In the genomic region with DNA sequence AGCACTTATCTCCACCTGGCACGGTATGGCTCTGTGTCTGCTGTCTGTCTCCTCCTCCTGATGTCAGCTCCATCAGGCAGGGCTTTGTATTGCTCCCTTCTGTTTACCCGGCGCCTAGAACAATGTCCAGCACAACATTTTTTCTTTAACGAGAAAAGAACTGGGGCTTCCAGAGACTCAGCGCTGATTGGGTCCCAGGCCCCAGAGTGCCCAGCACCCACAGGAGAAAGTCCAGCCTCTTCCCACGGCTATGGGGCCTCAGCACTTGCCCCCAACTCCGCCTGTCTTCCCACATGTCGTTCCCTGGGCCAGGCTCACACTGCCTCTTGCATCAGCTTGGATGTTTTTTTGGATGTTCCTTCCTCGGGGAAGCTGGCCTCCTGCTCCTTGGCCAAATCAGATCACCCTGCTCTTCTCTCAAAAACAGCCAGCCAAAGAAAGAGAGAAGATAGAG, we compare ENCODE assay signal across 1 cellular context.
TF ChIP-seq lines count a peak whose summit lies in the region.

No MANE protein-coding gene starts in this region.

TF ChIP-seq in HepG2, 621 proteins besides CTCF, POLR2A, EP300 and RAD21 (continued from another document and continues in another):
- TF ChIP-seq PHF5A (CRISPR knock-in tag; IDR thresholded peaks at IDR 0.05; ENCODE audit: low read depth, unreplicated experiment) (no peak), BRCA1 (CRISPR knock-in tag; IDR thresholded peaks at IDR 0.05) (no peak), HNRNPH1 (optimal IDR thresholded peaks at IDR 0.05; ENCODE audit: low read depth, low read length) (no peak), KDM2A (CRISPR knock-in tag; IDR thresholded peaks at IDR 0.05; ENCODE audit: borderline replicate concordance, low read depth) (no peak), MZF1 (CRISPR knock-in tag; IDR thresholded peaks at IDR 0.05; ENCODE audit: borderline replicate concordance) (no peak), ZNF883 (CRISPR knock-in tag; IDR thresholded peaks at IDR 0.05; ENCODE audit: not compliant biosample characterization) (no peak), SNAI1 (CRISPR knock-in tag; IDR thresholded peaks at IDR 0.05; ENCODE audit: borderline replicate concordance) (no peak), ZNF788 (CRISPR knock-in tag; IDR thresholded peaks at IDR 0.05; ENCODE audit: borderline replicate concordance) (peak; percentile 17; the same call in 1 of the 2 replicates), NCOR1 (IDR thresholded peaks at IDR 0.05; ENCODE audit: borderline replicate concordance, low read length) (peak; percentile 24; the same call in 1 of the 2 replicates), HMGA1 (CRISPR knock-in tag; conservative IDR thresholded peaks at IDR 0.05) (no peak), ZSCAN22 (CRISPR knock-in tag; IDR thresholded peaks at IDR 0.05) (no peak), FOSL1 (CRISPR knock-in tag; IDR thresholded peaks at IDR 0.05; ENCODE audit: borderline replicate concordance) (no peak), NFKBIZ (CRISPR knock-in tag; IDR thresholded peaks at IDR 0.05) (no peak), KDM1A (CRISPR knock-in tag; IDR thresholded peaks at IDR 0.05) (no peak), MBNL3 (CRISPR knock-in tag; conservative IDR thresholded peaks at IDR 0.05) (no peak), ZFY (CRISPR knock-in tag; IDR thresholded peaks at IDR 0.05) (peak; percentile 70), ISL2 (CRISPR knock-in tag; IDR thresholded peaks at IDR 0.05) (peak; percentile 77; the same call in 1 of the 2 replicates), ZNF777 (CRISPR knock-in tag; IDR thresholded peaks at IDR 0.05) (no peak), FOXK2 (IDR thresholded peaks at IDR 0.05) (no peak), DNMT3B (CRISPR knock-in tag; conservative IDR thresholded peaks at IDR 0.05) (0 out of 2 replicates have a peak, but pooled peaks have one; percentile 28), KDM6A (CRISPR knock-in tag; IDR thresholded peaks at IDR 0.05; ENCODE audit: low read depth) (peak; percentile 67), SP1 (IDR thresholded peaks at IDR 0.05) (no peak), SP1 (CRISPR knock-in tag; IDR thresholded peaks at IDR 0.05) (no peak), NFYB (CRISPR knock-in tag; IDR thresholded peaks at IDR 0.05) (peak; percentile 59), NR2F1 (CRISPR knock-in tag; IDR thresholded peaks at IDR 0.05) (no peak)
- TF ChIP-seq, protein P1, sequence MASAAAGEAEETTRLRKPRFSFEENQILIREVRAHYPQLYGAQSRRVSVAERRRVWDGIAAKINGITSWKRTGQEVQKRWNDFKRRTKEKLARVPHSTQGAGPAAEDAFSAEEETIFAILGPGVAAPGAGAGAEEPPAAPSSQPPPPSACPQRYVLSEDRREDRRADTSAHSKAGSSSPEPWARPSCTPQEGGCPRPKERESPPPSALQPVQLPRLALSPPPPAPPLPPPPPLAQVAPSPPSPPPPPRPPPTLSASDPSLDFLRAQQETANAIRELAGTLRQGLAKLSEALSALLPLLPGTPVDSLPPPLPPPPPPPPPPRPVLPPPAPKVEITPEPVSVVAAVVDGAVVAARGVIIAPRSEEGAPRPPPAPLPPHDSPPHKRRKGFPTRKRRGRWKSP (CRISPR knock-in tag; IDR thresholded peaks at IDR 0.05), result no peak; the same call in 1 of the 2 replicates
- TF ChIP-seq, protein P2, sequence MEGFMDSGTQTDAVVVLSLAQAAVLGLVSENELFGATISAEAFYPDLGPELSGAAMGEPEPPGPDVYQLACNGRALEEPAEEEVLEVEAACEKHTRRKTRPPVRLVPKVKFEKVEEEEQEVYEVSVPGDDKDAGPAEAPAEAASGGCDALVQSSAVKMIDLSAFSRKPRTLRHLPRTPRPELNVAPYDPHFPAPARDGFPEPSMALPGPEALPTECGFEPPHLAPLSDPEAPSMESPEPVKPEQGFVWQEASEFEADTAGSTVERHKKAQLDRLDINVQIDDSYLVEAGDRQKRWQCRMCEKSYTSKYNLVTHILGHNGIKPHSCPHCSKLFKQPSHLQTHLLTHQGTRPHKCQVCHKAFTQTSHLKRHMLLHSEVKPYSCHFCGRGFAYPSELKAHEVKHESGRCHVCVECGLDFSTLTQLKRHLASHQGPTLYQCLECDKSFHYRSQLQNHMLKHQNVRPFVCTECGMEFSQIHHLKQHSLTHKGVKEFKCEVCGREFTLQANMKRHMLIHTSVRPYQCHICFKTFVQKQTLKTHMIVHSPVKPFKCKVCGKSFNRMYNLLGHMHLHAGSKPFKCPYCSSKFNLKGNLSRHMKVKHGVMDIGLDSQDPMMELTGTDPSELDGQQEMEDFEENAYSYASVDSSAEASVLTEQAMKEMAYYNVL (CRISPR knock-in tag; IDR thresholded peaks at IDR 0.05; ENCODE audit: borderline replicate concordance), result peak; percentile 42; the same call in 1 of the 2 replicates
- TF ChIP-seq, protein P3, sequence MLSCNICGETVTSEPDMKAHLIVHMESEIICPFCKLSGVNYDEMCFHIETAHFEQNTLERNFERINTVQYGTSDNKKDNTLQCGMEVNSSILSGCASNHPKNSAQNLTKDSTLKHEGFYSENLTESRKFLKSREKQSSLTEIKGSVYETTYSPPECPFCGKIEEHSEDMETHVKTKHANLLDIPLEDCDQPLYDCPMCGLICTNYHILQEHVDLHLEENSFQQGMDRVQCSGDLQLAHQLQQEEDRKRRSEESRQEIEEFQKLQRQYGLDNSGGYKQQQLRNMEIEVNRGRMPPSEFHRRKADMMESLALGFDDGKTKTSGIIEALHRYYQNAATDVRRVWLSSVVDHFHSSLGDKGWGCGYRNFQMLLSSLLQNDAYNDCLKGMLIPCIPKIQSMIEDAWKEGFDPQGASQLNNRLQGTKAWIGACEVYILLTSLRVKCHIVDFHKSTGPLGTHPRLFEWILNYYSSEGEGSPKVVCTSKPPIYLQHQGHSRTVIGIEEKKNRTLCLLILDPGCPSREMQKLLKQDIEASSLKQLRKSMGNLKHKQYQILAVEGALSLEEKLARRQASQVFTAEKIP (CRISPR knock-in tag; IDR thresholded peaks at IDR 0.05; ENCODE audit: borderline replicate concordance), result no peak
- TF ChIP-seq, protein P4, sequence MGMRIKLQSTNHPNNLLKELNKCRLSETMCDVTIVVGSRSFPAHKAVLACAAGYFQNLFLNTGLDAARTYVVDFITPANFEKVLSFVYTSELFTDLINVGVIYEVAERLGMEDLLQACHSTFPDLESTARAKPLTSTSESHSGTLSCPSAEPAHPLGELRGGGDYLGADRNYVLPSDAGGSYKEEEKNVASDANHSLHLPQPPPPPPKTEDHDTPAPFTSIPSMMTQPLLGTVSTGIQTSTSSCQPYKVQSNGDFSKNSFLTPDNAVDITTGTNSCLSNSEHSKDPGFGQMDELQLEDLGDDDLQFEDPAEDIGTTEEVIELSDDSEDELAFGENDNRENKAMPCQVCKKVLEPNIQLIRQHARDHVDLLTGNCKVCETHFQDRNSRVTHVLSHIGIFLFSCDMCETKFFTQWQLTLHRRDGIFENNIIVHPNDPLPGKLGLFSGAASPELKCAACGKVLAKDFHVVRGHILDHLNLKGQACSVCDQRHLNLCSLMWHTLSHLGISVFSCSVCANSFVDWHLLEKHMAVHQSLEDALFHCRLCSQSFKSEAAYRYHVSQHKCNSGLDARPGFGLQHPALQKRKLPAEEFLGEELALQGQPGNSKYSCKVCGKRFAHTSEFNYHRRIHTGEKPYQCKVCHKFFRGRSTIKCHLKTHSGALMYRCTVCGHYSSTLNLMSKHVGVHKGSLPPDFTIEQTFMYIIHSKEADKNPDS (CRISPR knock-in tag; IDR thresholded peaks at IDR 0.05), result no peak
- TF ChIP-seq, protein P5, sequence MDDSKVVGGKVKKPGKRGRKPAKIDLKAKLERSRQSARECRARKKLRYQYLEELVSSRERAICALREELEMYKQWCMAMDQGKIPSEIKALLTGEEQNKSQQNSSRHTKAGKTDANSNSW (CRISPR knock-in tag; IDR thresholded peaks at IDR 0.05; ENCODE audit: borderline replicate concordance), result no peak
- TF ChIP-seq, protein P6, sequence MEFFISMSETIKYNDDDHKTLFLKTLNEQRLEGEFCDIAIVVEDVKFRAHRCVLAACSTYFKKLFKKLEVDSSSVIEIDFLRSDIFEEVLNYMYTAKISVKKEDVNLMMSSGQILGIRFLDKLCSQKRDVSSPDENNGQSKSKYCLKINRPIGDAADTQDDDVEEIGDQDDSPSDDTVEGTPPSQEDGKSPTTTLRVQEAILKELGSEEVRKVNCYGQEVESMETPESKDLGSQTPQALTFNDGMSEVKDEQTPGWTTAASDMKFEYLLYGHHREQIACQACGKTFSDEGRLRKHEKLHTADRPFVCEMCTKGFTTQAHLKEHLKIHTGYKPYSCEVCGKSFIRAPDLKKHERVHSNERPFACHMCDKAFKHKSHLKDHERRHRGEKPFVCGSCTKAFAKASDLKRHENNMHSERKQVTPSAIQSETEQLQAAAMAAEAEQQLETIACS (CRISPR knock-in tag; IDR thresholded peaks at IDR 0.05), result no peak
- TF ChIP-seq, protein P7, sequence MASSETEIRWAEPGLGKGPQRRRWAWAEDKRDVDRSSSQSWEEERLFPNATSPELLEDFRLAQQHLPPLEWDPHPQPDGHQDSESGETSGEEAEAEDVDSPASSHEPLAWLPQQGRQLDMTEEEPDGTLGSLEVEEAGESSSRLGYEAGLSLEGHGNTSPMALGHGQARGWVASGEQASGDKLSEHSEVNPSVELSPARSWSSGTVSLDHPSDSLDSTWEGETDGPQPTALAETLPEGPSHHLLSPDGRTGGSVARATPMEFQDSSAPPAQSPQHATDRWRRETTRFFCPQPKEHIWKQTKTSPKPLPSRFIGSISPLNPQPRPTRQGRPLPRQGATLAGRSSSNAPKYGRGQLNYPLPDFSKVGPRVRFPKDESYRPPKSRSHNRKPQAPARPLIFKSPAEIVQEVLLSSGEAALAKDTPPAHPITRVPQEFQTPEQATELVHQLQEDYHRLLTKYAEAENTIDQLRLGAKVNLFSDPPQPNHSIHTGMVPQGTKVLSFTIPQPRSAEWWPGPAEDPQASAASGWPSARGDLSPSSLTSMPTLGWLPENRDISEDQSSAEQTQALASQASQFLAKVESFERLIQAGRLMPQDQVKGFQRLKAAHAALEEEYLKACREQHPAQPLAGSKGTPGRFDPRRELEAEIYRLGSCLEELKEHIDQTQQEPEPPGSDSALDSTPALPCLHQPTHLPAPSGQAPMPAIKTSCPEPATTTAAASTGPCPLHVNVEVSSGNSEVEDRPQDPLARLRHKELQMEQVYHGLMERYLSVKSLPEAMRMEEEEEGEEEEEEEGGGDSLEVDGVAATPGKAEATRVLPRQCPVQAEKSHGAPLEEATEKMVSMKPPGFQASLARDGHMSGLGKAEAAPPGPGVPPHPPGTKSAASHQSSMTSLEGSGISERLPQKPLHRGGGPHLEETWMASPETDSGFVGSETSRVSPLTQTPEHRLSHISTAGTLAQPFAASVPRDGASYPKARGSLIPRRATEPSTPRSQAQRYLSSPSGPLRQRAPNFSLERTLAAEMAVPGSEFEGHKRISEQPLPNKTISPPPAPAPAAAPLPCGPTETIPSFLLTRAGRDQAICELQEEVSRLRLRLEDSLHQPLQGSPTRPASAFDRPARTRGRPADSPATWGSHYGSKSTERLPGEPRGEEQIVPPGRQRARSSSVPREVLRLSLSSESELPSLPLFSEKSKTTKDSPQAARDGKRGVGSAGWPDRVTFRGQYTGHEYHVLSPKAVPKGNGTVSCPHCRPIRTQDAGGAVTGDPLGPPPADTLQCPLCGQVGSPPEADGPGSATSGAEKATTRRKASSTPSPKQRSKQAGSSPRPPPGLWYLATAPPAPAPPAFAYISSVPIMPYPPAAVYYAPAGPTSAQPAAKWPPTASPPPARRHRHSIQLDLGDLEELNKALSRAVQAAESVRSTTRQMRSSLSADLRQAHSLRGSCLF (CRISPR knock-in tag; IDR thresholded peaks at IDR 0.05; ENCODE audit: borderline replicate concordance), result no peak
- TF ChIP-seq, protein P8, sequence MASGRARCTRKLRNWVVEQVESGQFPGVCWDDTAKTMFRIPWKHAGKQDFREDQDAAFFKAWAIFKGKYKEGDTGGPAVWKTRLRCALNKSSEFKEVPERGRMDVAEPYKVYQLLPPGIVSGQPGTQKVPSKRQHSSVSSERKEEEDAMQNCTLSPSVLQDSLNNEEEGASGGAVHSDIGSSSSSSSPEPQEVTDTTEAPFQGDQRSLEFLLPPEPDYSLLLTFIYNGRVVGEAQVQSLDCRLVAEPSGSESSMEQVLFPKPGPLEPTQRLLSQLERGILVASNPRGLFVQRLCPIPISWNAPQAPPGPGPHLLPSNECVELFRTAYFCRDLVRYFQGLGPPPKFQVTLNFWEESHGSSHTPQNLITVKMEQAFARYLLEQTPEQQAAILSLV (CRISPR knock-in tag; IDR thresholded peaks at IDR 0.05; ENCODE audit: borderline replicate concordance), result no peak
- TF ChIP-seq, protein P9, sequence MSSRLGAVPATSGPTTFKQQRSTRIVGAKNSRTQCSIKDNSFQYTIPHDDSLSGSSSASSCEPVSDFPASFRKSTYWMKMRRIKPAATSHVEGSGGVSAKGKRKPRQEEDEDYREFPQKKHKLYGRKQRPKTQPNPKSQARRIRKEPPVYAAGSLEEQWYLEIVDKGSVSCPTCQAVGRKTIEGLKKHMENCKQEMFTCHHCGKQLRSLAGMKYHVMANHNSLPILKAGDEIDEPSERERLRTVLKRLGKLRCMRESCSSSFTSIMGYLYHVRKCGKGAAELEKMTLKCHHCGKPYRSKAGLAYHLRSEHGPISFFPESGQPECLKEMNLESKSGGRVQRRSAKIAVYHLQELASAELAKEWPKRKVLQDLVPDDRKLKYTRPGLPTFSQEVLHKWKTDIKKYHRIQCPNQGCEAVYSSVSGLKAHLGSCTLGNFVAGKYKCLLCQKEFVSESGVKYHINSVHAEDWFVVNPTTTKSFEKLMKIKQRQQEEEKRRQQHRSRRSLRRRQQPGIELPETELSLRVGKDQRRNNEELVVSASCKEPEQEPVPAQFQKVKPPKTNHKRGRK (CRISPR knock-in tag; IDR thresholded peaks at IDR 0.05), result no peak
- TF ChIP-seq, protein P10, sequence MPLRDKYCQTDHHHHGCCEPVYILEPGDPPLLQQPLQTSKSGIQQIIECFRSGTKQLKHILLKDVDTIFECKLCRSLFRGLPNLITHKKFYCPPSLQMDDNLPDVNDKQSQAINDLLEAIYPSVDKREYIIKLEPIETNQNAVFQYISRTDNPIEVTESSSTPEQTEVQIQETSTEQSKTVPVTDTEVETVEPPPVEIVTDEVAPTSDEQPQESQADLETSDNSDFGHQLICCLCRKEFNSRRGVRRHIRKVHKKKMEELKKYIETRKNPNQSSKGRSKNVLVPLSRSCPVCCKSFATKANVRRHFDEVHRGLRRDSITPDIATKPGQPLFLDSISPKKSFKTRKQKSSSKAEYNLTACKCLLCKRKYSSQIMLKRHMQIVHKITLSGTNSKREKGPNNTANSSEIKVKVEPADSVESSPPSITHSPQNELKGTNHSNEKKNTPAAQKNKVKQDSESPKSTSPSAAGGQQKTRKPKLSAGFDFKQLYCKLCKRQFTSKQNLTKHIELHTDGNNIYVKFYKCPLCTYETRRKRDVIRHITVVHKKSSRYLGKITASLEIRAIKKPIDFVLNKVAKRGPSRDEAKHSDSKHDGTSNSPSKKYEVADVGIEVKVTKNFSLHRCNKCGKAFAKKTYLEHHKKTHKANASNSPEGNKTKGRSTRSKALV (CRISPR knock-in tag; IDR thresholded peaks at IDR 0.05), result no peak
- TF ChIP-seq, protein P11, sequence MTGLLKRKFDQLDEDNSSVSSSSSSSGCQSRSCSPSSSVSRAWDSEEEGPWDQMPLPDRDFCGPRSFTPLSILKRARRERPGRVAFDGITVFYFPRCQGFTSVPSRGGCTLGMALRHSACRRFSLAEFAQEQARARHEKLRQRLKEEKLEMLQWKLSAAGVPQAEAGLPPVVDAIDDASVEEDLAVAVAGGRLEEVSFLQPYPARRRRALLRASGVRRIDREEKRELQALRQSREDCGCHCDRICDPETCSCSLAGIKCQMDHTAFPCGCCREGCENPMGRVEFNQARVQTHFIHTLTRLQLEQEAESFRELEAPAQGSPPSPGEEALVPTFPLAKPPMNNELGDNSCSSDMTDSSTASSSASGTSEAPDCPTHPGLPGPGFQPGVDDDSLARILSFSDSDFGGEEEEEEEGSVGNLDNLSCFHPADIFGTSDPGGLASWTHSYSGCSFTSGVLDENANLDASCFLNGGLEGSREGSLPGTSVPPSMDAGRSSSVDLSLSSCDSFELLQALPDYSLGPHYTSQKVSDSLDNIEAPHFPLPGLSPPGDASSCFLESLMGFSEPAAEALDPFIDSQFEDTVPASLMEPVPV (CRISPR knock-in tag; IDR thresholded peaks at IDR 0.05), result no peak
